8 cellular contexts compared by ENCODE assay signal in genomic region chr1:209839875-209840491, GRCh38. TPM values are rescaled to one million over a fixed set of nuclear protein-coding genes. Genes with fewer than 3 reads are reported as not detected.
DNase-seq lines count a peak whose midpoint lies in the region; ATAC-seq and TF ChIP-seq lines count a peak whose summit lies in the region.

No MANE protein-coding gene starts in this region.

- H3K9me3 Mint-ChIP-seq in neural progenitor cell, result no peaks in the 10 kb centered on the region

- TF ChIP-seq CTCF in HEK293 (tag by site-specific recombination; IDR thresholded peaks at IDR 0.05) (no peak), ascending aorta (IDR thresholded peaks at IDR 0.05) (no peak), left lung (IDR thresholded peaks at IDR 0.05) (no peak), neural progenitor cell (IDR thresholded peaks at IDR 0.05) (no peak)

- CTCF ChIA-PET in HEK293 (lab: Yijun Ruan, JAX), result interaction anchor here (0.6 to 3.8 kb wide), 7 partner anchors 10 to 1234 kb away, joined by 3 to 17 read pairs (median 4); no protein-coding TSS in a partner anchor

- H3K4me3 ChIP-seq in HEK293 (ENCODE audit: low read depth, low read length) (no peak overlapping the region), ascending aorta (no peak overlapping the region), left lung (no peak overlapping the region), neural progenitor cell (no peak overlapping the region)

- H3F3A ChIP-seq in neural progenitor cell (ENCODE audit: low read depth), result no peaks in the 10 kb centered on the region

- H3K27me3 ChIP-seq in ascending aorta (no peaks in the 10 kb centered on the region), left lung (no peaks in the 10 kb centered on the region), neural progenitor cell (no peaks in the 10 kb centered on the region)

- no peaks in the 10 kb centered on the region for H3K4me1 Mint-ChIP-seq in neural progenitor cell

- peaks cover 18% of the 10 kb centered on the region for H3K36me3 Mint-ChIP-seq in neural progenitor cell

- H3K27ac ChIP-seq in HEK293 (ENCODE audit: extremely low read depth, low read depth, low read length) (no peak overlapping the region), ascending aorta (peak overlapping the region; percentile 60 to 71), left lung (peak overlapping the region in 1 of 2 donors; percentile 31), neural progenitor cell (no peak overlapping the region)

- H3K79me2 ChIP-seq in neural progenitor cell (ENCODE audit: low read depth), result no peaks in the 10 kb centered on the region

- H3K9me3 ChIP-seq in HEK293 (ENCODE audit: control insufficient read depth, insufficient read depth, low read depth, low read length) (no peaks in the 10 kb centered on the region), ascending aorta (no peaks in the 10 kb centered on the region), left lung (no peaks in the 10 kb centered on the region), neural progenitor cell (ENCODE audit: low read depth) (no peaks in the 10 kb centered on the region)

- H3K27ac Mint-ChIP-seq in neural progenitor cell, result no peak overlapping the region

- H3K36me3 ChIP-seq in HEK293 (ENCODE audit: control insufficient read depth in 2 of 2, insufficient read depth in 1 of 2, low read length in 2 of 2), result peaks cover 50 to 95% of the 10 kb centered on the region in 2 experiments
- H3K36me3 ChIP-seq in ascending aorta, result peaks cover 50 to 76% of the 10 kb centered on the region in 2 donors
- peaks cover 0 to 96% of the 10 kb centered on the region in 2 donors for H3K36me3 ChIP-seq in left lung
- peaks cover 8% of the 10 kb centered on the region for H3K36me3 ChIP-seq in neural progenitor cell

- peak; percentile 84 for ATAC-seq in left lung

- H3K4me3 Mint-ChIP-seq in neural progenitor cell, result no peak overlapping the region

- H3K4me2 ChIP-seq in neural progenitor cell, result no peak overlapping the region

- H3K9ac ChIP-seq in neural progenitor cell, result no peak overlapping the region

- H3K27me3 Mint-ChIP-seq in neural progenitor cell (ENCODE audit: insufficient read depth, low read depth), result no peaks in the 10 kb centered on the region

- POLR2A ChIA-PET in HEK293 (lab: Yijun Ruan, JAX), result interaction anchor here (0.7 to 0.8 kb wide), 2 partner anchors 11 to 32 kb away, joined by 3 to 9 read pairs; no protein-coding TSS in a partner anchor

- DNase-seq in A172 (ENCODE audit: low spot score), result peak; percentile 99
- no peak for DNase-seq in ascending aorta (ENCODE audit: low spot score in 2 of 2)
- no peak for DNase-seq in left lung
- no peak for DNase-seq in neural progenitor cell (ENCODE audit: low spot score)
- no peak for DNase-seq in D341Med (ENCODE audit: low spot score)
- no peak for DNase-seq in NAMALWA (ENCODE audit: low spot score)
- no peak for DNase-seq in effector CD8-positive, alpha-beta T cell (lab: John Stamatoyannopoulos, UW)

- no peak overlapping the region for H2AFZ ChIP-seq in neural progenitor cell (replicated peaks)

- no peaks in the 10 kb centered on the region for H4K20me1 ChIP-seq in neural progenitor cell (ENCODE audit: low read depth)

- intact Hi-C loops in ascending aorta (cut with DNase I) (no loop called here), left lung (cut with DNase I) (no loop called here)

- H3K4me1 ChIP-seq in HEK293 (ENCODE audit: control insufficient read depth, insufficient read depth, low read length), result no peaks in the 10 kb centered on the region
- no peaks in the 10 kb centered on the region for H3K4me1 ChIP-seq in ascending aorta
- H3K4me1 ChIP-seq in left lung, result peaks cover 0 to 9% of the 10 kb centered on the region in 2 donors
- H3K4me1 ChIP-seq in neural progenitor cell, result no peaks in the 10 kb centered on the region

TF ChIP-seq in HEK293, 187 proteins besides CTCF, POLR2A, EP300 and RAD21:
- TF ChIP-seq ZNF704 (tag by site-specific recombination; IDR thresholded peaks at IDR 0.05) (no peak), SCRT2 (tag by site-specific recombination; IDR thresholded peaks at IDR 0.05) (peak; percentile 95)

RNA-seq across cellular contexts. Expression of gene UTP25, which starts 12.2 kb away (rescaled TPM):
- 12.1 and 15.9 TPM in 2 replicates for total RNA-seq in A172 (2014; rRNA removed; shearing (Covaris generic))
- 3.6 TPM for total RNA-seq in ascending aorta
- total RNA-seq in left lung, result 1 to 10 TPM; 4.1 to 7.2 TPM
- 5.9 and 6.4 TPM in 2 replicates for total RNA-seq in neural progenitor cell (ENCODE audit: low replicate concordance)

RNA-seq across cellular contexts. Expression of gene IRF6, which starts 34.0 kb away (rescaled TPM):
- total RNA-seq in A172 (2014; rRNA removed; shearing (Covaris generic)), result 0.02 TPM in 1 of 2 replicates, not detected in the other
- total RNA-seq in ascending aorta (7.6 TPM), left lung (10 to 100 TPM; 15.7 to 26.5 TPM), neural progenitor cell (ENCODE audit: low replicate concordance) (0.34 and 3.3 TPM in 2 replicates)

RNA-seq across cellular contexts. Expression of gene C1orf74, which starts 55.6 kb away (rescaled TPM):
- 5.0 and 6.6 TPM in 2 replicates for total RNA-seq in A172 (2014; rRNA removed; shearing (Covaris generic))
- total RNA-seq in ascending aorta, result 0.11 TPM
- 1 to 10 TPM; 1.8 to 2.2 TPM for total RNA-seq in left lung
- total RNA-seq in neural progenitor cell (ENCODE audit: low replicate concordance), result 6.9 and 7.7 TPM in 2 replicates

Comparison
In these comparisons a context has a peak if more than half of its experiments do, and no peak if none do; other contexts are left out.
1. H3K27ac ChIP-seq: peak in ascending aorta (2 of 2); none in HEK293 (single experiment) and neural progenitor cell (single experiment).